Comparison of ENCODE assay signal across 11 cellular contexts in genomic region chr1:31920986-31921385, GRCh38. TPM values are rescaled to one million over a fixed set of nuclear protein-coding genes. Genes with fewer than 3 reads are reported as not detected.
DNase-seq lines count a peak whose midpoint lies in the region; ATAC-seq and TF ChIP-seq lines count a peak whose summit lies in the region.
"Had no signal": no experiment of that assay in that cellular context is flagged by ENCODE, and none has a peak within 500 bp of the region (broad histone marks: within the 10 kb centered on the region; RNA-seq: fewer than 3 reads in every experiment).

No MANE protein-coding gene starts in this region.

- H3K27me3 ChIP-seq in spleen (replicated peaks in 1 of 7), result no peaks in the 10 kb centered on the region

- intact Hi-C loops in spleen (cut with DNase I; ENCODE audit: low total_unique reads), result no loop called here

- peaks cover 0 to 5% (median 0%) of the 10 kb centered on the region in 8 donors for H3K9me3 ChIP-seq in spleen

- peak overlapping the region in 1 of 8 donors; percentile 6 for H3K4me3 ChIP-seq in spleen
- H3K4me3 ChIP-seq: skin epidermis had no signal

- no peak overlapping the region for H3K4me3 Mint-ChIP-seq in activated CD4-positive, alpha-beta T cell treated with anti-CD3 and anti-CD28 coated beads, Interleukin-2, amount 10 ng/mL, durations not matched to agents 7 days and 5 days
- peak overlapping the region; percentile 86 to 96 for H3K4me3 Mint-ChIP-seq in effector memory CD8-positive, alpha-beta T cell

- CTCF ChIA-PET in activated CD4-positive, alpha-beta T cell treated with anti-CD3 and anti-CD28 coated beads, Interleukin-2, amount 10 ng/mL, durations not matched to agents 7 days and 5 days (lab: Charles Lee), result interaction anchor here (0.7 to 1.4 kb wide), 3 partner anchors 19 to 107 kb away, joined by 3 to 5 read pairs (median 3); no protein-coding TSS in a partner anchor

- peaks cover 50% of the 10 kb centered on the region for H3K36me3 Mint-ChIP-seq in activated CD4-positive, alpha-beta T cell treated with anti-CD3 and anti-CD28 coated beads, Interleukin-2, amount 10 ng/mL, durations not matched to agents 7 days and 5 days (ENCODE audit: low read depth)
- peaks cover 76% of the 10 kb centered on the region for H3K36me3 Mint-ChIP-seq in effector memory CD8-positive, alpha-beta T cell (ENCODE audit: insufficient read depth)

- peak overlapping the region; percentile 39 for H3K27ac Mint-ChIP-seq in activated CD4-positive, alpha-beta T cell treated with anti-CD3 and anti-CD28 coated beads, Interleukin-2, amount 10 ng/mL, durations not matched to agents 7 days and 5 days
- peak overlapping the region; percentile 83 to 84 for H3K27ac Mint-ChIP-seq in effector memory CD8-positive, alpha-beta T cell

- POLR2A ChIA-PET in activated CD4-positive, alpha-beta T cell treated with anti-CD3 and anti-CD28 coated beads, Interleukin-2, amount 10 ng/mL, durations not matched to agents 7 days and 5 days (lab: Charles Lee), result no interaction called here

- H3K4me1 ChIP-seq in spleen, result peaks cover 35 to 94% (median 58%) of the 10 kb centered on the region in 6 donors

- H3K4me1 Mint-ChIP-seq in activated CD4-positive, alpha-beta T cell treated with anti-CD3 and anti-CD28 coated beads, Interleukin-2, amount 10 ng/mL, durations not matched to agents 7 days and 5 days, result peaks cover 73% of the 10 kb centered on the region
- H3K4me1 Mint-ChIP-seq in effector memory CD8-positive, alpha-beta T cell (ENCODE audit: low read depth in 2 of 2), result peaks cover 53 to 66% of the 10 kb centered on the region in 2 donors

- DNase-seq in activated CD4-positive, alpha-beta T cell treated with anti-CD3 and anti-CD28 coated beads, Interleukin-2, amount 10 ng/mL, durations not matched to agents 7 days and 5 days, result no peak
- no peak for DNase-seq in activated CD4-positive, alpha-beta T cell treated with anti-CD3 and anti-CD28 coated beads, Interleukin-2, amount 50 U/mL, for 48 hours
- DNase-seq in SIG-M5 (lab: John Stamatoyannopoulos, UW) (peak; percentile 51), spleen (no peak), cortex of kidney (lab: John Stamatoyannopoulos, UW) (no peak), NCI-H510A (lab: John Stamatoyannopoulos, UW) (no peak), NCI-H146 treated with DMSO at 0.1 percent for 48 hours (lab: John Stamatoyannopoulos, UW; ENCODE audit: unreplicated experiment) (no peak)
- DNase-seq in effector memory CD8-positive, alpha-beta T cell, result no peak
- DNase-seq: GF-D8, NCI-H1930 had no signal

- no peaks in the 10 kb centered on the region for H3K27me3 Mint-ChIP-seq in activated CD4-positive, alpha-beta T cell treated with anti-CD3 and anti-CD28 coated beads, Interleukin-2, amount 10 ng/mL, durations not matched to agents 7 days and 5 days
- H3K27me3 Mint-ChIP-seq in effector memory CD8-positive, alpha-beta T cell, result no peaks in the 10 kb centered on the region

- H3K9me3 Mint-ChIP-seq in activated CD4-positive, alpha-beta T cell treated with anti-CD3 and anti-CD28 coated beads, Interleukin-2, amount 10 ng/mL, durations not matched to agents 7 days and 5 days, result no peaks in the 10 kb centered on the region
- no peaks in the 10 kb centered on the region for H3K9me3 Mint-ChIP-seq in effector memory CD8-positive, alpha-beta T cell

- peaks cover 0 to 39% (median 20%) of the 10 kb centered on the region in 6 donors for H3K36me3 ChIP-seq in spleen

- H3K27ac ChIP-seq in spleen, result peak overlapping the region in 6 of 8 donors; percentile 48 to 98 (median 68)

- no peak for TF ChIP-seq POLR2A in spleen (IDR thresholded peaks at IDR 0.05)

- TF ChIP-seq CTCF in spleen (IDR thresholded peaks at IDR 0.05 in 8 of 11, conservative IDR thresholded peaks at IDR 0.05 in 3 of 11), result no peak

- no peak for ATAC-seq in effector memory CD8-positive, alpha-beta T cell (replicated peaks)

- WGBS in spleen, 5 donors, result 40 to 58% (median 51%) methylated on average over 2 of the region's 2 CpGs

RNA-seq across cellular contexts. Expression of gene PTP4A2, which starts 17.2 kb away (rescaled TPM):
- total RNA-seq in activated CD4-positive, alpha-beta T cell treated with anti-CD3 and anti-CD28 coated beads, Interleukin-2, amount 10 ng/mL, durations not matched to agents 7 days and 5 days, result 100 to 1,000 TPM; 334 to 347 TPM
- 100 to 1,000 TPM; 201 to 300 (median 254) TPM for total RNA-seq in spleen
- 100 to 1,000 TPM in 1 of 3 donors, 10 to 100 TPM in 2; 72.9 to 111 (median 94.2) TPM for polyA plus RNA-seq in spleen
